In genomic region chr12:1949771-1950470, GRCh38 we compare ENCODE assay signal across 15 cellular contexts. TPM values are rescaled to one million over a fixed set of nuclear protein-coding genes. Genes with fewer than 3 reads are reported as not detected.
DNase-seq lines count a peak whose midpoint lies in the region; ATAC-seq and TF ChIP-seq lines count a peak whose summit lies in the region.
"Had no signal": no experiment of that assay in that cellular context is flagged by ENCODE, and none has a peak within 500 bp of the region (broad histone marks: within the 10 kb centered on the region; RNA-seq: fewer than 3 reads in every experiment).

No MANE protein-coding gene starts in this region.

- TF ChIP-seq CTCF in fibroblast of mammary gland (conservative IDR thresholded peaks at IDR 0.05; ENCODE audit: control insufficient read depth, insufficient read depth, low read depth, low read length) (no peak), upper lobe of right lung (IDR thresholded peaks at IDR 0.05) (no peak), GM13977 (IDR thresholded peaks at IDR 0.05; ENCODE audit: extremely low read depth, insufficient read depth, missing control alignments) (no peak)

- peak overlapping the region; percentile 2 for H3K9ac ChIP-seq in muscle layer of colon (ENCODE audit: low read length)

- ATAC-seq in activated CD4-positive, alpha-beta T cell treated with anti-CD3 and anti-CD28 coated beads for 36 hours, result peak; percentile 23
- peak; percentile 54 for ATAC-seq in upper lobe of right lung

- H3K9me3 Mint-ChIP-seq in activated CD4-positive, alpha-beta T cell treated with anti-CD3 and anti-CD28 coated beads for 36 hours (ENCODE audit: low read depth), result peaks cover 2% of the 10 kb centered on the region
- H3K9me3 Mint-ChIP-seq: T-helper 1 cell treated with Interleukin-12 subunit alpha and Interleukin-12 subunit beta and Interleukin-4 antibody, amounts not matched to agents 30 μg/mL and 1 μg/mL, for 36 hours had no signal

- no peak overlapping the region for H3K27ac Mint-ChIP-seq in activated CD4-positive, alpha-beta T cell treated with anti-CD3 and anti-CD28 coated beads for 36 hours
- H3K27ac Mint-ChIP-seq: T-helper 1 cell treated with Interleukin-12 subunit alpha and Interleukin-12 subunit beta and Interleukin-4 antibody, amounts not matched to agents 30 μg/mL and 1 μg/mL, for 36 hours had no signal

- H3K4me1 ChIP-seq in muscle layer of colon (ENCODE audit: insufficient read depth, low read length) (peaks cover 50% of the 10 kb centered on the region), upper lobe of right lung (no peaks in the 10 kb centered on the region)

- no peaks in the 10 kb centered on the region for H3K27me3 Mint-ChIP-seq in activated CD4-positive, alpha-beta T cell treated with anti-CD3 and anti-CD28 coated beads for 36 hours

- intact Hi-C loops in activated CD4-positive, alpha-beta T cell treated with anti-CD3 and anti-CD28 coated beads for 36 hours (cut with DNase I, micrococcal nuclease), result no loop called here
- intact Hi-C loops in upper lobe of right lung (cut with DNase I), result no loop called here

- POLR2A ChIA-PET in activated CD4-positive, alpha-beta T cell treated with anti-CD3 and anti-CD28 coated beads for 36 hours (lab: Charles Lee), result no interaction called here

- H3K4me3 Mint-ChIP-seq in activated CD4-positive, alpha-beta T cell treated with anti-CD3 and anti-CD28 coated beads for 36 hours, result no peak overlapping the region
- H3K4me3 Mint-ChIP-seq: T-helper 1 cell treated with Interleukin-12 subunit alpha and Interleukin-12 subunit beta and Interleukin-4 antibody, amounts not matched to agents 30 μg/mL and 1 μg/mL, for 36 hours had no signal

- H3K27me3 ChIP-seq in muscle layer of colon (ENCODE audit: control insufficient read depth in 1 of 2, insufficient read depth in 2 of 2, low read length in 2 of 2) (no peaks in the 10 kb centered on the region), upper lobe of right lung (no peaks in the 10 kb centered on the region)

- H3K9me3 ChIP-seq in muscle layer of colon (ENCODE audit: low read length) (no peaks in the 10 kb centered on the region), upper lobe of right lung (no peaks in the 10 kb centered on the region)

- H3K4me3 ChIP-seq in fibroblast of mammary gland (ENCODE audit: control insufficient read depth, low read depth, low read length) (no peak overlapping the region), muscle layer of colon (ENCODE audit: low read depth in 1 of 2, low read length in 2 of 2) (no peak overlapping the region), upper lobe of right lung (no peak overlapping the region)

- in situ Hi-C loops in GM13977 (cut with MboI; ENCODE audit: low pct_unique_long_range_greater_than_20kb, low sequenced_read_pairs, unreplicated experiment), result no loop called here

- H3K36me3 ChIP-seq in muscle layer of colon (ENCODE audit: insufficient read depth, low read length), result peaks cover 71% of the 10 kb centered on the region
- H3K36me3 ChIP-seq in upper lobe of right lung, result peaks cover 85% of the 10 kb centered on the region

- H3K36me3 Mint-ChIP-seq in activated CD4-positive, alpha-beta T cell treated with anti-CD3 and anti-CD28 coated beads for 36 hours (ENCODE audit: low read depth), result peaks cover 41% of the 10 kb centered on the region

- H3K4me1 Mint-ChIP-seq in activated CD4-positive, alpha-beta T cell treated with anti-CD3 and anti-CD28 coated beads for 36 hours, result peaks cover 3% of the 10 kb centered on the region

- H3K27ac ChIP-seq in muscle layer of colon (ENCODE audit: low read depth, low read length), result peak overlapping the region; percentile 89
- no peak overlapping the region for H3K27ac ChIP-seq in upper lobe of right lung

- no peak for DNase-seq in activated CD4-positive, alpha-beta T cell treated with anti-CD3 and anti-CD28 coated beads for 36 hours
- DNase-seq in activated CD4-positive, alpha-beta T cell treated with anti-CD3 and anti-CD28 coated beads, Interleukin-2, amount 50 U/mL, for 4 hours, result no peak
- DNase-seq in fibroblast of mammary gland (ENCODE audit: low read depth) (peak; percentile 42), upper lobe of right lung (no peak), SHP77 treated with DMSO at 0.1 percent for 48 hours (lab: John Stamatoyannopoulos, UW) (no peak), GM13977 (ENCODE audit: low spot score) (no peak), inferior parietal cortex (ENCODE audit: extremely low spot score) (no peak)
- DNase-seq: activated gamma-delta T cell; central memory CD4-positive, alpha-beta T cell; COR-L47; NCI-H1092; OCI-M1 had no signal

- CTCF ChIA-PET in activated CD4-positive, alpha-beta T cell treated with anti-CD3 and anti-CD28 coated beads for 36 hours (lab: Charles Lee), result interaction anchor here (0.7 to 2.8 kb wide), 3 partner anchors 10 to 159 kb away, joined by 4 to 16 read pairs (median 5); no protein-coding TSS in a partner anchor

RNA-seq across cellular contexts. Expression of gene CACNA2D4, which starts 31.5 kb away (rescaled TPM):
- total RNA-seq in activated CD4-positive, alpha-beta T cell treated with anti-CD3 and anti-CD28 coated beads for 36 hours, result 1 to 10 TPM; 5.5 to 7.2 TPM
- 5.5 TPM for total RNA-seq in upper lobe of right lung
- total RNA-seq: temporal lobe had no signal

RNA-seq across cellular contexts. Expression of gene DCP1B, which starts 54.3 kb away (rescaled TPM):
- total RNA-seq in activated CD4-positive, alpha-beta T cell treated with anti-CD3 and anti-CD28 coated beads for 36 hours, result 10 to 100 TPM; 14.5 to 16.1 TPM
- total RNA-seq in upper lobe of right lung, result 12.8 TPM
